ENCODE assay signal across 29 cellular contexts in genomic region chr2:144894612-144895300, GRCh38.
DNase-seq lines count a peak whose midpoint lies in the region; ATAC-seq and TF ChIP-seq lines count a peak whose summit lies in the region.
"Had no signal": no experiment of that assay in that cellular context is flagged by ENCODE, and none has a peak within 500 bp of the region (broad histone marks: within the 10 kb centered on the region; RNA-seq: fewer than 3 reads in every experiment).

No MANE protein-coding gene starts in this region.

- H3K27me3 Mint-ChIP-seq in chondrocyte (ENCODE audit: low read depth): no peaks in the 10 kb centered on the region
- H3K27me3 Mint-ChIP-seq: activated naive CD4-positive, alpha-beta T cell treated with anti-CD3 and anti-CD28 coated beads, Interleukin-2, amount 50 U/mL, for 24 hours had no signal

- no peak overlapping the region for H3K4me3 Mint-ChIP-seq in chondrocyte (ENCODE audit: unreplicated experiment)
- H3K4me3 Mint-ChIP-seq: activated naive CD4-positive, alpha-beta T cell treated with anti-CD3 and anti-CD28 coated beads, Interleukin-2, amount 50 U/mL, for 24 hours; natural killer cell had no signal

- no peak for TF ChIP-seq CTCF in chondrocyte (IDR thresholded peaks at IDR 0.05)
- no peak for TF ChIP-seq CTCF in osteoblast (IDR thresholded peaks at IDR 0.05; ENCODE audit: extremely low read depth, low read depth, low read length)

- H3K27ac ChIP-seq in HUES48 (ENCODE audit: low read depth, low read length) (peak overlapping the region; percentile 83), iPS-18a (ENCODE audit: low read length) (peak overlapping the region; percentile 15), osteoblast (ENCODE audit: low read depth, low read length) (no peak overlapping the region)
- H3K27ac ChIP-seq: BLaER1, lower lobe of right lung, parathyroid adenoma, spleen, upper lobe of right lung had no signal

- H3K4me1 Mint-ChIP-seq in chondrocyte (ENCODE audit: low read depth): peaks cover 12% of the 10 kb centered on the region
- H3K4me1 Mint-ChIP-seq: activated naive CD4-positive, alpha-beta T cell treated with anti-CD3 and anti-CD28 coated beads, Interleukin-2, amount 50 U/mL, for 24 hours had no signal

- no peak for ATAC-seq in HG03159 (IDR thresholded peaks at IDR 0.05; ENCODE audit: unreplicated experiment)
- ATAC-seq: lower lobe of right lung; mucosa of descending colon; natural killer cell; PC-3; right cardiac atrium; Right ventricle myocardium inferior; stimulated activated naive CD8-positive, alpha-beta T cell treated with anti-CD3 and anti-CD28 coated beads, Interleukin-15, Interleukin-2, amounts not matched to agents 100 U/mL and 50 U/mL, for 24 hours; upper lobe of right lung had no signal

- H3K27ac Mint-ChIP-seq in chondrocyte (ENCODE audit: unreplicated experiment): peak overlapping the region; percentile 15
- H3K27ac Mint-ChIP-seq: activated naive CD4-positive, alpha-beta T cell treated with anti-CD3 and anti-CD28 coated beads, Interleukin-2, amount 50 U/mL, for 24 hours; activated T-helper 2 cell treated with anti-CD3 and anti-CD28 coated beads, Interferon-gamma antibody, Interleukin-2, Interleukin-4, amounts not matched to agents 10 μg/mL and 5 μg/mL and 100 μg/mL, durations not matched to agents 14 hours and 24 hours and 36 hours; natural killer cell had no signal

- no peaks in the 10 kb centered on the region for H3K79me2 ChIP-seq in osteoblast (ENCODE audit: insufficient read depth, low read length)
- H3K79me2 ChIP-seq: parathyroid adenoma had no signal

- H4K20me1 ChIP-seq in osteoblast (ENCODE audit: insufficient read depth, low read length): no peaks in the 10 kb centered on the region
- H4K20me1 ChIP-seq: BLaER1 had no signal

- H3K36me3 Mint-ChIP-seq in chondrocyte (ENCODE audit: low read depth): no peaks in the 10 kb centered on the region
- H3K36me3 Mint-ChIP-seq: activated naive CD4-positive, alpha-beta T cell treated with anti-CD3 and anti-CD28 coated beads, Interleukin-2, amount 50 U/mL, for 24 hours; natural killer cell had no signal

- H3K27me3 ChIP-seq in HUES48 (ENCODE audit: control insufficient read depth, insufficient read depth, low read length): no peaks in the 10 kb centered on the region
- no peaks in the 10 kb centered on the region for H3K27me3 ChIP-seq in iPS-18a (ENCODE audit: control insufficient read depth, insufficient read depth, low read length)
- no peaks in the 10 kb centered on the region for H3K27me3 ChIP-seq in osteoblast (ENCODE audit: insufficient read depth, low read length)
- H3K27me3 ChIP-seq: BLaER1, spleen, upper lobe of right lung had no signal

- H3K36me3 ChIP-seq in HUES48 (ENCODE audit: control insufficient read depth, insufficient read depth, low read length) (no peaks in the 10 kb centered on the region), iPS-18a (ENCODE audit: control insufficient read depth, low read depth, low read length) (no peaks in the 10 kb centered on the region), osteoblast (ENCODE audit: insufficient read depth, low read length) (no peaks in the 10 kb centered on the region)
- H3K36me3 ChIP-seq: BLaER1, lower lobe of right lung, spleen, upper lobe of right lung had no signal

- H3K9me3 Mint-ChIP-seq in chondrocyte (ENCODE audit: low read depth): no peaks in the 10 kb centered on the region
- H3K9me3 Mint-ChIP-seq: activated naive CD4-positive, alpha-beta T cell treated with anti-CD3 and anti-CD28 coated beads, Interleukin-2, amount 50 U/mL, for 24 hours; activated T-helper 2 cell treated with anti-CD3 and anti-CD28 coated beads, Interferon-gamma antibody, Interleukin-2, Interleukin-4, amounts not matched to agents 10 μg/mL and 5 μg/mL and 100 μg/mL, durations not matched to agents 14 hours and 24 hours and 36 hours; natural killer cell had no signal

- H3K9ac ChIP-seq in HUES48 (ENCODE audit: low read depth, low read length): no peak overlapping the region
- H3K9ac ChIP-seq in iPS-18a (ENCODE audit: low read length): no peak overlapping the region
- H3K9ac ChIP-seq: BLaER1, parathyroid adenoma had no signal

- H3K4me3 ChIP-seq in HUES48 (ENCODE audit: low read depth, low read length) (peak overlapping the region; percentile 38), iPS-18a (ENCODE audit: low read length) (peak overlapping the region; percentile 42), osteoblast (ENCODE audit: insufficient read depth, low read length) (no peak overlapping the region)
- H3K4me3 ChIP-seq: BLaER1, lower lobe of right lung, mucosa of descending colon, spleen, upper lobe of right lung had no signal

- no peak overlapping the region for H3K4me2 ChIP-seq in osteoblast (ENCODE audit: insufficient read depth, low read length)
- H3K4me2 ChIP-seq: BLaER1 had no signal

- H3K9me3 ChIP-seq in HUES48 (ENCODE audit: control insufficient read depth, insufficient read depth, low read length) (no peaks in the 10 kb centered on the region), iPS-18a (ENCODE audit: control insufficient read depth, low read depth, low read length) (no peaks in the 10 kb centered on the region), osteoblast (ENCODE audit: low read depth, low read length) (no peaks in the 10 kb centered on the region)
- H3K9me3 ChIP-seq: BLaER1, lower lobe of right lung, mucosa of descending colon, spleen, upper lobe of right lung had no signal

- peaks cover 18% of the 10 kb centered on the region for H3K4me1 ChIP-seq in HUES48 (ENCODE audit: control insufficient read depth, insufficient read depth, low read length)
- peaks cover 23% of the 10 kb centered on the region for H3K4me1 ChIP-seq in iPS-18a (ENCODE audit: control insufficient read depth, low read depth, low read length)
- H3K4me1 ChIP-seq in osteoblast (ENCODE audit: insufficient read depth, low read length): no peaks in the 10 kb centered on the region
- H3K4me1 ChIP-seq: lower lobe of right lung, parathyroid adenoma had no signal

- no peak for DNase-seq in chondrocyte (ENCODE audit: low spot score)
- no peak for DNase-seq in osteoblast (ENCODE audit: insufficient read length, low spot score, missing footprints)
- DNase-seq in pons (ENCODE audit: low spot score): no peak
- DNase-seq in GM19240 (ENCODE audit: insufficient read length, low spot score): no peak
- no peak for DNase-seq in NCI-H2107 (lab: John Stamatoyannopoulos, UW)
- DNase-seq: activated CD8-positive, alpha-beta memory T cell treated with anti-CD3 and anti-CD28 coated beads for 24 hours; activated T-cell treated with anti-CD3 and anti-CD28 coated beads for 4 hours; amygdala; DMS153; KBM-7; lower lobe of right lung; mucosa of descending colon; natural killer cell; NCI-H2029; NCI-H526; PC-3; right cardiac atrium; spleen; stimulated activated CD4-positive, alpha-beta T cell treated with anti-CD3 and anti-CD28 coated beads, Interleukin-2, amount 100 ng/mL, for 24 hours; stimulated activated naive CD8-positive, alpha-beta T cell treated with anti-CD3 and anti-CD28 coated beads, Interleukin-15, Interleukin-2, amounts not matched to agents 100 U/mL and 50 U/mL, for 24 hours; upper lobe of right lung had no signal

- peak overlapping the region; percentile 57 for H2AFZ ChIP-seq in osteoblast (ENCODE audit: low read length)
- H2AFZ ChIP-seq: parathyroid adenoma had no signal
